ENCODE assay signal across 1 cellular context in the genomic region with DNA sequence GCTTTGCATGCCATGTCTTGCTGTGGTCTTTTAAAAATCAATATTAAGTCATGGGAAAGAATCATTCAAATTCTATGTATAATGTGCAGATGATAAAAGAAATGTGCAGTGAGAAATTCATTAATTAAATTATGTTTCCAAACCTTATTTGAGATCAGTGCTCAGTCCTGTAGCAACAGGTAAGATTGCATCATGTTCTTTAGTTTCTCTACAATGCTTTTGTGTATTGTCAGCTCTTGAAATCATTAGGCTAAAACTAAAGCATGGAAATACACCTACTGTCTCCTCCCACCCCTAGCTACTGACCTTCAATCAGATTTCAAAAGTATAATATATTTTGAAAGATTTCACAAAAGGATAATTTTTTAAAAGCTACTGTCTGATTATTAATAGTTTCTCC.
TF ChIP-seq lines count a peak whose summit lies in the region.

No MANE protein-coding gene starts in this region.

TF ChIP-seq in GM23338, 12 proteins besides CTCF, POLR2A, EP300 and RAD21 (continued from another document):
- no peak for TF ChIP-seq JUNB (IDR thresholded peaks at IDR 0.05; ENCODE audit: unreplicated experiment)
- TF ChIP-seq EZH2phosphoT487 (IDR thresholded peaks at IDR 0.05; ENCODE audit: unreplicated experiment), result no peak
